1 cellular context compared by ENCODE assay signal in the genomic region with DNA sequence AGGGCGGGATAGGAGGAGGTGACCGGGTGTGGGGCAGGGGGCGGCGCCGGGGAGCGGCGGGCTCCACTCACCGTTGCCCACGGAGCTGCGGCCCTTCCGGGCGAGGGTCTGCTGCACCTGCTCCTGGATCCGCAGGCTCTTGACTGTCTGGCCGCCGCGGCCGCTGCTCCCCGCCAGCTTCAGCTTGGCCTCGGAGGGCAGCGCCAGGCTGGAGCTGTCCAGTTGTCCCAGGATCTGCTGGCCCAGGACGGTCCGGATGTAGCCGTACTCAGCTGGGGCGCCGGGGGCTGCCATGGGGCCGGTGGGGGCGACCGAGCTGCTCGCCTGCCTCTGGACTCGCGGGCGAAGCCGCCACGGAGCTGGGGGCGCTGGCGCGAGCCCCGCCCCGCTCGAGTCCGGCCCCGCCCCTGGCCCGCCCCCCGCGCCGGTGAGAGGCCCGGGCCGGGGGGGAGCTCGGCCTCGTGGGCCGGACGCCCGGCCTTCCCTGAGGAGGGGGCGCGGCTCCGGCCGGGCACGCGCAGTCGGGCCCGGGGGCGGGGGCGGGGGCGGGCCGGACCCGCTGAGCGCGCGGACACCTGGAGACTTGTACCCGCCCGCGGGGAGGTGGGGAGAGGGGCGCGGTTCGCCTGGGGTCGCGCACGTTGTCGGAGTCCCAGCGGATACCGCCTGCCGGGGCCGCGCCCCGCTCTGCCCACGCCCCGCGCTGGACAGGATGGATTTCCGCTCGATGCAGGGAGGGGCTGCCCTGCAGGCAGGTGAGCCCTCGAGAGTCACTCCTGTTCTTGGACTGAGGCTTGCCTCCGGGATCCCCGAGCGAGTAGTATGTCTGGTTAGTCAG.
A peak's percentile ranks its signal among the peaks of the same experiment; 100 is the strongest.
TF ChIP-seq lines count a peak whose summit lies in the region.

PKP2 (minus strand) TSS at position 340 of the 838 bp plus-strand sequence; CDS start at position 294, 46 bp downstream.

TF ChIP-seq in HepG2, 621 proteins besides CTCF, POLR2A, EP300 and RAD21 (continued from another document and continues in another):
- TF ChIP-seq SIN3A (IDR thresholded peaks at IDR 0.05; ENCODE audit: borderline replicate concordance, low read depth, low read length) (peak; percentile 48; the same call in 1 of the 2 replicates), ZNF138 (CRISPR knock-in tag; IDR thresholded peaks at IDR 0.05; ENCODE audit: low read depth) (no peak), ZNF720 (CRISPR knock-in tag; IDR thresholded peaks at IDR 0.05) (no peak), FOSL2 (CRISPR knock-in tag; IDR thresholded peaks at IDR 0.05) (no peak; the same call in 1 of the 2 replicates), FOXP4 (CRISPR knock-in tag; IDR thresholded peaks at IDR 0.05) (no peak), ZNF367 (CRISPR knock-in tag; IDR thresholded peaks at IDR 0.05; ENCODE audit: borderline replicate concordance) (no peak), ZNF431 (CRISPR knock-in tag; IDR thresholded peaks at IDR 0.05; ENCODE audit: borderline replicate concordance, low read depth) (0 out of 2 replicates have a peak, but pooled peaks have one; percentile 17), THYN1 (CRISPR knock-in tag; IDR thresholded peaks at IDR 0.05; ENCODE audit: borderline replicate concordance, low read depth) (no peak), ZBTB43 (CRISPR knock-in tag; conservative IDR thresholded peaks at IDR 0.05) (no peak), ZNF329 (CRISPR knock-in tag; IDR thresholded peaks at IDR 0.05; ENCODE audit: low read depth) (no peak), BCL6 (CRISPR knock-in tag; IDR thresholded peaks at IDR 0.05) (peak; percentile 57), SNAI1 (CRISPR knock-in tag; IDR thresholded peaks at IDR 0.05; ENCODE audit: borderline replicate concordance) (no peak), PCBP1 (IDR thresholded peaks at IDR 0.05; ENCODE audit: borderline replicate concordance, low read depth, low read length) (no peak), ZBTB7B (CRISPR knock-in tag; IDR thresholded peaks at IDR 0.05) (peak; percentile 23; the same call in 1 of the 2 replicates), MIXL1 (CRISPR knock-in tag; IDR thresholded peaks at IDR 0.05) (no peak), ATF5 (CRISPR knock-in tag; IDR thresholded peaks at IDR 0.05; ENCODE audit: low read depth) (no peak), SALL2 (CRISPR knock-in tag; IDR thresholded peaks at IDR 0.05) (peak; percentile 79), BHLHE40 (IDR thresholded peaks at IDR 0.05; ENCODE audit: low read length) (0 out of 2 replicates have a peak, but pooled peaks have one; percentile 2), MXI1 (IDR thresholded peaks at IDR 0.05; ENCODE audit: borderline replicate concordance, low read depth, low read length) (peak; percentile 77; the same call in 1 of the 3 replicates), ZNF772 (CRISPR knock-in tag; IDR thresholded peaks at IDR 0.05) (peak; percentile 89), SMAD3 (CRISPR knock-in tag; IDR thresholded peaks at IDR 0.05) (no peak), TARDBP (CRISPR knock-in tag; IDR thresholded peaks at IDR 0.05) (0 out of 2 replicates have a peak, but pooled peaks have one; percentile 30), ZFY (CRISPR knock-in tag; IDR thresholded peaks at IDR 0.05) (peak; percentile 71), TP53 (CRISPR knock-in tag; conservative IDR thresholded peaks at IDR 0.05) (no peak), KAT7 (CRISPR knock-in tag; IDR thresholded peaks at IDR 0.05; ENCODE audit: borderline replicate concordance) (peak; percentile 37; the same call in 1 of the 2 replicates), MIER2 (CRISPR knock-in tag; IDR thresholded peaks at IDR 0.05) (no peak), ZSCAN29 (CRISPR knock-in tag; conservative IDR thresholded peaks at IDR 0.05) (0 out of 2 replicates have a peak, but pooled peaks have one; percentile 49), TAF1 (CRISPR knock-in tag; IDR thresholded peaks at IDR 0.05) (peak; percentile 55), TFAP4 (IDR thresholded peaks at IDR 0.05; ENCODE audit: borderline replicate concordance, low read depth) (peak; percentile 11; the same call in 1 of the 2 replicates), SMAD9 (CRISPR knock-in tag; IDR thresholded peaks at IDR 0.05) (no peak), MEIS1 (CRISPR knock-in tag; IDR thresholded peaks at IDR 0.05; ENCODE audit: borderline replicate concordance) (peak; percentile 68; the same call in 1 of the 2 replicates), CREB1 (IDR thresholded peaks at IDR 0.05) (no peak), CREB1 (CRISPR knock-in tag; IDR thresholded peaks at IDR 0.05) (no peak), ZBTB7A (CRISPR knock-in tag; IDR thresholded peaks at IDR 0.05) (peak; percentile 66), ZNF207 (IDR thresholded peaks at IDR 0.05; ENCODE audit: borderline replicate concordance) (no peak), ARID5B (CRISPR knock-in tag; IDR thresholded peaks at IDR 0.05) (peak; percentile 45; the same call in 1 of the 2 replicates), ARID2 (CRISPR knock-in tag; IDR thresholded peaks at IDR 0.05; ENCODE audit: borderline replicate concordance) (no peak), AGO1 (IDR thresholded peaks at IDR 0.05; ENCODE audit: low read depth, low read length, poor library complexity, severe bottlenecking) (no peak), ATAD3A (CRISPR knock-in tag; IDR thresholded peaks at IDR 0.05) (no peak), ZUFSP (CRISPR knock-in tag; IDR thresholded peaks at IDR 0.05; ENCODE audit: borderline replicate concordance) (no peak), ZNF768 (CRISPR knock-in tag; IDR thresholded peaks at IDR 0.05) (peak; percentile 58; the same call in 1 of the 2 replicates)
- TF ChIP-seq, protein P1, sequence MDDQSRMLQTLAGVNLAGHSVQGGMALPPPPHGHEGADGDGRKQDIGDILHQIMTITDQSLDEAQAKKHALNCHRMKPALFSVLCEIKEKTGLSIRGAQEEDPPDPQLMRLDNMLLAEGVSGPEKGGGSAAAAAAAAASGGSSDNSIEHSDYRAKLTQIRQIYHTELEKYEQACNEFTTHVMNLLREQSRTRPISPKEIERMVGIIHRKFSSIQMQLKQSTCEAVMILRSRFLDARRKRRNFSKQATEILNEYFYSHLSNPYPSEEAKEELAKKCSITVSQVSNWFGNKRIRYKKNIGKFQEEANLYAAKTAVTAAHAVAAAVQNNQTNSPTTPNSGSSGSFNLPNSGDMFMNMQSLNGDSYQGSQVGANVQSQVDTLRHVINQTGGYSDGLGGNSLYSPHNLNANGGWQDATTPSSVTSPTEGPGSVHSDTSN (CRISPR knock-in tag; IDR thresholded peaks at IDR 0.05; ENCODE audit: borderline replicate concordance) = no peak
- TF ChIP-seq, protein P2, sequence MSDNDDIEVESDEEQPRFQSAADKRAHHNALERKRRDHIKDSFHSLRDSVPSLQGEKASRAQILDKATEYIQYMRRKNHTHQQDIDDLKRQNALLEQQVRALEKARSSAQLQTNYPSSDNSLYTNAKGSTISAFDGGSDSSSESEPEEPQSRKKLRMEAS (IDR thresholded peaks at IDR 0.05) = peak; percentile 82
- TF ChIP-seq, protein P3, sequence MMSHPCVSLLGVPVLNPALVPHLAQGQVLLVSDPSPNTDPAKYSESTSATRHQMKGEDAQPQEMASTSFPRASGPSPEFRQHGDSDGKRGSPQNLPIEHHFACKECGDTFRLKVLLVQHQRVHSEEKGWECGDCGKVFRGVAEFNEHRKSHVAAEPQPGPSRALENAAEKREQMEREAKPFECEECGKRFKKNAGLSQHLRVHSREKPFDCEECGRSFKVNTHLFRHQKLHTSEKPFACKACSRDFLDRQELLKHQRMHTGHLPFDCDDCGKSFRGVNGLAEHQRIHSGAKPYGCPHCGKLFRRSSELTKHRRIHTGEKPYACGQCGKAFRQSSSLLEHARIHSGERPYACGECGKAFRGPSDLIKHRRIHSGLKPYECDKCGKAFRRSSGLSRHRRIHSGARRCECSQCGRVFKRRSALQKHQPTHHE (CRISPR knock-in tag; IDR thresholded peaks at IDR 0.05; ENCODE audit: borderline replicate concordance) = no peak
- TF ChIP-seq, protein P4, sequence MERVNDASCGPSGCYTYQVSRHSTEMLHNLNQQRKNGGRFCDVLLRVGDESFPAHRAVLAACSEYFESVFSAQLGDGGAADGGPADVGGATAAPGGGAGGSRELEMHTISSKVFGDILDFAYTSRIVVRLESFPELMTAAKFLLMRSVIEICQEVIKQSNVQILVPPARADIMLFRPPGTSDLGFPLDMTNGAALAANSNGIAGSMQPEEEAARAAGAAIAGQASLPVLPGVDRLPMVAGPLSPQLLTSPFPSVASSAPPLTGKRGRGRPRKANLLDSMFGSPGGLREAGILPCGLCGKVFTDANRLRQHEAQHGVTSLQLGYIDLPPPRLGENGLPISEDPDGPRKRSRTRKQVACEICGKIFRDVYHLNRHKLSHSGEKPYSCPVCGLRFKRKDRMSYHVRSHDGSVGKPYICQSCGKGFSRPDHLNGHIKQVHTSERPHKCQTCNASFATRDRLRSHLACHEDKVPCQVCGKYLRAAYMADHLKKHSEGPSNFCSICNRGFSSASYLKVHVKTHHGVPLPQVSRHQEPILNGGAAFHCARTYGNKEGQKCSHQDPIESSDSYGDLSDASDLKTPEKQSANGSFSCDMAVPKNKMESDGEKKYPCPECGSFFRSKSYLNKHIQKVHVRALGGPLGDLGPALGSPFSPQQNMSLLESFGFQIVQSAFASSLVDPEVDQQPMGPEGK (CRISPR knock-in tag; IDR thresholded peaks at IDR 0.05) = peak; percentile 82
